8 cellular contexts compared by ENCODE assay signal in the genomic region with DNA sequence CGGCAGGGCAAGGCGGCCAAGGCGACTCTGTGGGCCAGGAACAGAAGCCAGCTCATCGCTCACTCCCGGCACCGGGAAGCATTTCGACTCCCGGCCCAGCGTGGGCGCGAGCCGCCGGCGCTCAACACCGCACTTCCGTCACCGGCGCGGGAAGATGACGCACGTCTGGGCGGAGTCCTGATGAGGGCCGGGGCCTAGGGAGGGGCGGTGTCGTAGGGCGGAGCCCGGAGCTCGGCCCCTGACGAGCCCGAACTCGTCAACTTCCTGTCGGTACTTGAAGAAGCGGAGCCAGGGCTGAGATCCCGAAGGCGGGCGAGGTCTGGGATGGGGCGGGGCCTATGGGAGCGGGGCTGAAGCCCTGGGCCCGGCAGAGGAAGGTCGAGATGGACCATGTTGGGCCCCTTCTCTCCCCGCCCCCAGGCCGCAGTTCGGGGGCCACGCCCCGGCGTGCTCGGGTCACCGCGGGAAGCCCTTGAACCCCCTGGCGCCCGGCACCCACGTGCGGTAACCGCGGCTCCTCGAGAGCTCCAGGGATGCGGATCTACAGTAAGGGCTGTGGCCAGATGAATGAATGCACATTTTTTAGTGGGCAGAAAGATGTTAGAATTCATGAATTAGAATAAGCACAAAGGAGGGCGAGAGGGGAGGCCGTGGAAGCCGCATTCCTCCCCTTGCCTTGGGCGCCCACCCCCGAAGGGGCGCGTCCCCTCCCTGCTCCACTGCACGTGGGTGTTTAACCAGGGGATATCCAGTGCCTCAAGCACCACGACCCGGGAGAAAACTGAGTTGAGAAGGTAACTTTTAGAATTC. TPM values are rescaled to one million over a fixed set of nuclear protein-coding genes. Genes with fewer than 3 reads are reported as not detected.
DNase-seq lines count a peak whose midpoint lies in the region; ATAC-seq and TF ChIP-seq lines count a peak whose summit lies in the region.

A gene with protein sequence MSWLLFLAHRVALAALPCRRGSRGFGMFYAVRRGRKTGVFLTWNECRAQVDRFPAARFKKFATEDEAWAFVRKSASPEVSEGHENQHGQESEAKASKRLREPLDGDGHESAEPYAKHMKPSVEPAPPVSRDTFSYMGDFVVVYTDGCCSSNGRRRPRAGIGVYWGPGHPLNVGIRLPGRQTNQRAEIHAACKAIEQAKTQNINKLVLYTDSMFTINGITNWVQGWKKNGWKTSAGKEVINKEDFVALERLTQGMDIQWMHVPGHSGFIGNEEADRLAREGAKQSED (minus strand): TSS at position 129 of the 810 bp plus-strand sequence. CDS start 73 bp downstream, at position 56.

- no peaks in the 10 kb centered on the region for H3K9me3 Mint-ChIP-seq in activated CD4-positive, alpha-beta T cell treated with anti-CD3 and anti-CD28 coated beads, Interleukin-2, amount 10 ng/mL, durations not matched to agents 24 days and 14 days

- peaks cover 7% of the 10 kb centered on the region for H3K4me1 ChIP-seq in colonic mucosa

- H3K27me3 ChIP-seq in BJ (ENCODE audit: control insufficient read depth, insufficient read depth, low read length) (no peaks in the 10 kb centered on the region), colonic mucosa (no peaks in the 10 kb centered on the region)

- POLR2A ChIA-PET in BJ (lab: Charles Lee) = interaction anchor here (1.0 kb wide), 1 partner anchor 17 kb away, joined by 4 read pairs; no protein-coding TSS in a partner anchor

- DNase-seq in BJ (ENCODE audit: low read depth) = peak; percentile 90
- DNase-seq in NCI-H526 treated with DMSO at 0.1 percent for 48 hours (lab: John Stamatoyannopoulos, UW) = peak; percentile 86
- DNase-seq in activated CD4-positive, alpha-beta T cell treated with anti-CD3 and anti-CD28 coated beads, Interleukin-2, amount 10 ng/mL, durations not matched to agents 24 days and 14 days = peak; percentile 100
- peak; percentile 99 for DNase-seq in colonic mucosa
- peak; percentile 99 for DNase-seq in kidney tubule cell (ENCODE audit: low spot score)
- DNase-seq in stimulated activated CD4-positive, alpha-beta T cell treated with anti-CD3 and anti-CD28 coated beads, Interleukin-1b, Interleukin-23, amount 100 ng/mL, for 24 hours (ENCODE audit: low read depth in 4 of 4, low spot score in 1 of 4) = peak; percentile 97 to 99 (median 98)

- peak within 1 kb of the TSS; percentile 86 for H3K27ac ChIP-seq in colonic mucosa

- ATAC-seq in GM19324 (IDR thresholded peaks at IDR 0.05; ENCODE audit: low FRiP score, unreplicated experiment) (peak; percentile 99), HG03469 (IDR thresholded peaks at IDR 0.05; ENCODE audit: unreplicated experiment) (peak; percentile 94)

- intact Hi-C loops in activated CD4-positive, alpha-beta T cell treated with anti-CD3 and anti-CD28 coated beads, Interleukin-2, amount 10 ng/mL, durations not matched to agents 24 days and 14 days (cut with micrococcal nuclease) = loop anchor here (1.0 to 2.0 kb wide), 5 partner anchors 17 to 181 kb away; a partner anchor contains a TSS
- intact Hi-C loops in colonic mucosa (cut with DNase I) = loop anchor here (5.0 kb wide), 2 partner anchors 36 to 181 kb away; a partner anchor contains a TSS

- H3K27me3 Mint-ChIP-seq in activated CD4-positive, alpha-beta T cell treated with anti-CD3 and anti-CD28 coated beads, Interleukin-2, amount 10 ng/mL, durations not matched to agents 24 days and 14 days = no peaks in the 10 kb centered on the region

- H3K9me3 ChIP-seq in colonic mucosa = no peaks in the 10 kb centered on the region

- TF ChIP-seq CTCF in BJ (IDR thresholded peaks at IDR 0.05; ENCODE audit: insufficient read depth, low read depth, low read length) (no peak), colonic mucosa (IDR thresholded peaks at IDR 0.05) (no peak)

- peaks cover 26% of the 10 kb centered on the region for H3K4me1 Mint-ChIP-seq in activated CD4-positive, alpha-beta T cell treated with anti-CD3 and anti-CD28 coated beads, Interleukin-2, amount 10 ng/mL, durations not matched to agents 24 days and 14 days

- peak within 1 kb of the TSS; percentile 90 for H3K27ac Mint-ChIP-seq in activated CD4-positive, alpha-beta T cell treated with anti-CD3 and anti-CD28 coated beads, Interleukin-2, amount 10 ng/mL, durations not matched to agents 24 days and 14 days

- peak within 1 kb of the TSS; percentile 89 for H3K4me3 Mint-ChIP-seq in activated CD4-positive, alpha-beta T cell treated with anti-CD3 and anti-CD28 coated beads, Interleukin-2, amount 10 ng/mL, durations not matched to agents 24 days and 14 days

- CTCF ChIA-PET in BJ (lab: Yijun Ruan, JAX) = no interaction called here

- H3K36me3 Mint-ChIP-seq in activated CD4-positive, alpha-beta T cell treated with anti-CD3 and anti-CD28 coated beads, Interleukin-2, amount 10 ng/mL, durations not matched to agents 24 days and 14 days (ENCODE audit: low read depth) = peaks cover 59% of the 10 kb centered on the region

- H3K4me3 ChIP-seq in BJ (ENCODE audit: low read depth, low read length) (peak within 1 kb of the TSS; percentile 96), colonic mucosa (peak within 1 kb of the TSS; percentile 100)

- peak within 1 kb of the TSS; percentile 83 to 94 for H3K9ac ChIP-seq in colonic mucosa (ENCODE audit: low read depth in 2 of 2, low read length in 2 of 2)

- H3K36me3 ChIP-seq in BJ (ENCODE audit: control insufficient read depth, insufficient read depth, low read length) (peaks cover 7% of the 10 kb centered on the region), colonic mucosa (peaks cover 8% of the 10 kb centered on the region)

RNA-seq across cellular contexts. Expression of the gene that starts here (rescaled TPM):
- polyA plus RNA-seq in BJ (2011; rRNA removed) = 19.3 and 19.7 TPM in 2 replicates
- 7.9 and 8.7 TPM in 2 replicates for polyA minus RNA-seq in BJ (2011; rRNA and poly(A)+ RNA removed)
- total RNA-seq in activated CD4-positive, alpha-beta T cell treated with anti-CD3 and anti-CD28 coated beads, Interleukin-2, amount 10 ng/mL, durations not matched to agents 24 days and 14 days = 27.8 and 29.8 TPM in 2 replicates
- 10 to 100 TPM; 13.3 to 18.8 TPM for total RNA-seq in colonic mucosa

Comparison
In these comparisons a context has a peak if more than half of its experiments do, and no peak if none do; other contexts are left out.
1. Peak in every context shown above with its lines: DNase-seq, ATAC-seq, H3K4me3 ChIP-seq and H3K27ac ChIP-seq.